ENCODE assay signal across 8 cellular contexts in the genomic region with DNA sequence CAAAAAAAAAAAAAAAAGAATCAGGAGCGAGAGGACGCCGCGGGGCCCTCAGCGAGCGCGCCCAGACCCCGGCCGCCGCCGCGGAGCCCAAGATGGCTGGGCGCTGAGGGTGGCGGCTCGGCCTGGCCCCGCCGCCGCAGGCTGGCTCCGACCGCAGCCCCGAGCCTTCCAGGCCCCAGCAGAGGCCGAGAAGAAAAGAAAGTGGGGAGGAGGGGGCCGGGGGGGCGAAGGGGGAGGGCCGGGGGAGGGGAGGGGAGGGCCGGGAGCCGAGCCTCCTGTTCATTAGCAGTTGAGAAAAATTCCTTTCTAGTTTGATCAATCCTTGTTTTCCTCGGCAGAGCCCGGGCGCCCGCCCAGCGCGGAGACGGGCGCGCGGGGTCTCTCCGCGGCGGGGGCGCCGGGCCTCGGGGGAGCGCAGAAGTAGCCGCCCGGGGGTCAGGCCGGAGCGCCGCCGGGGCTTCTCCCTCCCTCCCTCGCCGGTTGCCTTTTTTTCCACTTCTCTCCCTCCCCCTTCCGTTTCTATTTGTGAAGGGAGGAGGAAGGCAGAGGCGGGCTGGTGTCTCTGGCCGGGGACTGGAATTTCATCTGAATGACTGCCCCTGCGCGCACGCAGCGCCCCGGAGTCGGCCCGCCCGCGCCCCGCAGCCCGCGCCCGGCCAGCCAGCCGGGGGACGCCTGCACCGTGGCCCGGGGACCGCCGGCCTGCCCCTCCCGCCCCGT.
DNase-seq lines count a peak whose midpoint lies in the region; ATAC-seq lines count a peak whose summit lies in the region.

No MANE protein-coding gene starts in this region.

- peak overlapping the region; percentile 97 for H3K27ac ChIP-seq in epithelial cell of prostate
- H3K27ac ChIP-seq in stomach smooth muscle (ENCODE audit: low read length): peak overlapping the region; percentile 99

- DNase-seq in AG20443 (ENCODE audit: low spot score) (peak; percentile 70), NCI-H510A (lab: John Stamatoyannopoulos, UW) (peak; percentile 58), epithelial cell of prostate (ENCODE audit: low read depth, low spot score) (no peak), middle frontal gyrus (ENCODE audit: extremely low spot score, low spot score) (peak; percentile 66)
- peak; percentile 87 for DNase-seq in activated CD8-positive, alpha-beta memory T cell treated with anti-CD3 and anti-CD28 coated beads for 24 hours

- H3K9me3 ChIP-seq in stomach smooth muscle (ENCODE audit: control insufficient read depth in 2 of 2, low read length in 2 of 2): no peaks in the 10 kb centered on the region

- no peaks in the 10 kb centered on the region for H3K27me3 ChIP-seq in stomach smooth muscle (ENCODE audit: control insufficient read depth in 1 of 2, insufficient read depth in 2 of 2, low read length in 2 of 2)

- H3K4me1 ChIP-seq in stomach smooth muscle (ENCODE audit: control insufficient read depth, insufficient read depth, low read length): peaks cover 40% of the 10 kb centered on the region

- H3K4me3 ChIP-seq in stomach smooth muscle (ENCODE audit: low read length in 2 of 2): peak overlapping the region; percentile 83 to 92

- ATAC-seq in GM19397 (IDR thresholded peaks at IDR 0.05; ENCODE audit: unreplicated experiment) (peak; percentile 1), GM18498 (IDR thresholded peaks at IDR 0.05; ENCODE audit: unreplicated experiment) (no peak)

- peak overlapping the region; percentile 78 to 88 for H3K9ac ChIP-seq in stomach smooth muscle (ENCODE audit: low read length in 2 of 2)

- no peaks in the 10 kb centered on the region for H3K36me3 ChIP-seq in stomach smooth muscle (ENCODE audit: control insufficient read depth in 2 of 2, insufficient read depth in 2 of 2, low read length in 2 of 2)
